8 cellular contexts compared by ENCODE assay signal in genomic region chr4:48546336-48546735, GRCh38. TPM values are rescaled to one million over a fixed set of nuclear protein-coding genes. Genes with fewer than 3 reads are reported as not detected.
DNase-seq lines count a peak whose midpoint lies in the region; ATAC-seq and TF ChIP-seq lines count a peak whose summit lies in the region.

No MANE protein-coding gene starts in this region.

- H3K9me3 Mint-ChIP-seq in CD14-positive monocyte (no peaks in the 10 kb centered on the region), endodermal cell (no peaks in the 10 kb centered on the region), osteocyte (ENCODE audit: unreplicated experiment) (no peaks in the 10 kb centered on the region)

- intact Hi-C loops in CD14-positive monocyte (cut with micrococcal nuclease) (no loop called here), spleen (cut with DNase I; ENCODE audit: low total_unique reads) (no loop called here)

- H3K9me3 ChIP-seq in Peyer's patch: no peaks in the 10 kb centered on the region
- no peaks in the 10 kb centered on the region for H3K9me3 ChIP-seq in endodermal cell (ENCODE audit: control insufficient read depth, low read length)
- H3K9me3 ChIP-seq in spleen: no peaks in the 10 kb centered on the region
- no peaks in the 10 kb centered on the region for H3K9me3 ChIP-seq in MG63

- TF ChIP-seq POLR2A in Peyer's patch (IDR thresholded peaks at IDR 0.05) (no peak), spleen (IDR thresholded peaks at IDR 0.05) (no peak)

- H3K36me3 ChIP-seq in Peyer's patch (peaks cover 0 to 100% (median 9%) of the 10 kb centered on the region in 3 donors), endodermal cell (ENCODE audit: control insufficient read depth, insufficient read depth, low read length) (peaks cover 84% of the 10 kb centered on the region), spleen (peaks cover 9 to 100% (median 84%) of the 10 kb centered on the region in 6 donors), MG63 (peaks cover 20% of the 10 kb centered on the region)

- H3K27me3 ChIP-seq in Peyer's patch (no peaks in the 10 kb centered on the region), endodermal cell (ENCODE audit: control insufficient read depth, insufficient read depth, low read length, poor library complexity, severe bottlenecking) (no peaks in the 10 kb centered on the region), spleen (replicated peaks in 1 of 7) (no peaks in the 10 kb centered on the region), MG63 (no peaks in the 10 kb centered on the region)

- 29 to 55% methylated on average over 1 to 2 of the region's 2 CpGs for WGBS in endodermal cell (ENCODE audit: insufficient coverage in 1 of 2, insufficient read length in 1 of 2), 2 experiments
- WGBS in spleen, 5 donors: 81 to 89% (median 87%) methylated on average over 2 of the region's 2 CpGs

- H3K36me3 Mint-ChIP-seq in CD14-positive monocyte (peaks cover 77 to 84% of the 10 kb centered on the region in 2 donors), endodermal cell (ENCODE audit: low read depth) (peaks cover 63% of the 10 kb centered on the region), osteocyte (ENCODE audit: unreplicated experiment) (peaks cover 39% of the 10 kb centered on the region)

- H3K4me1 Mint-ChIP-seq in CD14-positive monocyte (no peaks in the 10 kb centered on the region), endodermal cell (peaks cover 7% of the 10 kb centered on the region), osteocyte (ENCODE audit: unreplicated experiment) (no peaks in the 10 kb centered on the region)

- H3K4me3 ChIP-seq in Peyer's patch: no peak overlapping the region
- H3K4me3 ChIP-seq in endodermal cell (ENCODE audit: low read length): no peak overlapping the region
- H3K4me3 ChIP-seq in spleen: no peak overlapping the region
- H3K4me3 ChIP-seq in MG63: no peak overlapping the region

- DNase-seq in CD14-positive monocyte (ENCODE audit: low spot score) (no peak), GM13977 (ENCODE audit: low spot score) (no peak), Peyer's patch (no peak), endodermal cell (peak; percentile 65), osteocyte (ENCODE audit: extremely low spot score, unreplicated experiment) (no peak), spleen (no peak), MG63 (no peak)

- no peaks in the 10 kb centered on the region for H3K4me1 ChIP-seq in Peyer's patch
- peaks cover 3% of the 10 kb centered on the region for H3K4me1 ChIP-seq in endodermal cell (ENCODE audit: control insufficient read depth, insufficient read depth, low read length)
- no peaks in the 10 kb centered on the region for H3K4me1 ChIP-seq in spleen

- H3K9ac ChIP-seq in endodermal cell (ENCODE audit: extremely low read depth, low read length, poor library complexity, severe bottlenecking): no peak overlapping the region

- in situ Hi-C loops in GM13977 (cut with MboI; ENCODE audit: low pct_unique_long_range_greater_than_20kb, low sequenced_read_pairs, unreplicated experiment): loop anchor here (25.0 kb wide), 1 partner anchor 409 kb away; the partner anchor contains the start of gene TXK

- peak overlapping the region in 1 of 7 donors; percentile 16 for H3K27ac Mint-ChIP-seq in CD14-positive monocyte
- H3K27ac Mint-ChIP-seq in endodermal cell: no peak overlapping the region
- no peak overlapping the region for H3K27ac Mint-ChIP-seq in osteocyte (ENCODE audit: unreplicated experiment)

- H3K4me3 Mint-ChIP-seq in CD14-positive monocyte (no peak overlapping the region), endodermal cell (no peak overlapping the region), osteocyte (ENCODE audit: unreplicated experiment) (no peak overlapping the region)

- H3K27ac ChIP-seq in Peyer's patch (no peak overlapping the region), endodermal cell (ENCODE audit: low read depth, low read length) (no peak overlapping the region), spleen (no peak overlapping the region)

- ATAC-seq in GM18519 (IDR thresholded peaks at IDR 0.05; ENCODE audit: low FRiP score, unreplicated experiment): no peak

- H3K27me3 Mint-ChIP-seq in CD14-positive monocyte (ENCODE audit: low read depth in 3 of 3): no peaks in the 10 kb centered on the region
- H3K27me3 Mint-ChIP-seq in endodermal cell (ENCODE audit: insufficient read depth): no peaks in the 10 kb centered on the region
- H3K27me3 Mint-ChIP-seq in osteocyte (ENCODE audit: unreplicated experiment): no peaks in the 10 kb centered on the region

- peak; percentile 33 for TF ChIP-seq CTCF in CD14-positive monocyte (IDR thresholded peaks at IDR 0.05)
- peak; percentile 58 for TF ChIP-seq CTCF in GM13977 (IDR thresholded peaks at IDR 0.05; ENCODE audit: extremely low read depth, insufficient read depth, missing control alignments)
- peak in 4 of 6 experiments; percentile 19 to 34 (median 30) for TF ChIP-seq CTCF in Peyer's patch (IDR thresholded peaks at IDR 0.05)
- peak; percentile 87 for TF ChIP-seq CTCF in endodermal cell (conservative IDR thresholded peaks at IDR 0.05)
- TF ChIP-seq CTCF in osteocyte (IDR thresholded peaks at IDR 0.05): peak; percentile 83
- peak in 4 of 11 experiments; percentile 17 to 37 (median 24) for TF ChIP-seq CTCF in spleen (IDR thresholded peaks at IDR 0.05 in 8 of 11, conservative IDR thresholded peaks at IDR 0.05 in 3 of 11)

RNA-seq across cellular contexts. Expression of gene ZAR1, which starts 56.3 kb away (rescaled TPM):
- polyA plus RNA-seq in CD14-positive monocyte (not detected), spleen (not detected)
- total RNA-seq in Peyer's patch (not detected), endodermal cell (under 1 TPM in 1 of 2 donors, not detected in 1; 0.18 TPM), osteocyte (not detected in 2 replicates), spleen (not detected)
- polyA plus RNA-seq in endodermal cell (2013, experiment 1 of 2): 0.46 TPM
- polyA plus RNA-seq in endodermal cell (2013, experiment 2 of 2): 0.25 TPM
- total RNA-seq in MG63 (2014; rRNA removed; shearing (Covaris generic); ENCODE audit: low replicate concordance): not detected in 2 replicates
